ENCODE assay signal across 25 cellular contexts in the genomic region with DNA sequence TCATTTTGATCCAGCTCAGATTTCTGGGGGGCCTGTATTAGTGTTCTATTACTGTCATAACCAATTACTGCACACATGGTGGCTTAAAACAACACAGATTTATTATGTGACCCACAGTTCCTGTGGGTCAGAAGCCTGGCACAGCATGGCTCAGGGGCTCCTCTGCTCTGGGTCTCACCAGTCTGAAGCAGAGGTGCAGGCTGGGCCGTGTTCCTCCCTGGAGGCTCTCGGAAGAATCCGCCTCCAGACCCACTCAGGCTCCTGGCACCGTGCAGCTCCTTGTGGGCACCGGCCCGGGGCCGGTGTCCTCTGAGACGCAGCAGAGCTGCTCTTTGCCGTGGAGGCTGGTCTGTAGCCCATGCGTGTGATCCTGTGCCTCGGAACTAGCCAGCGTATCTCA.
"Had no signal": no experiment of that assay in that cellular context is flagged by ENCODE, and none has a peak within 500 bp of the region (broad histone marks: within the 10 kb centered on the region; RNA-seq: fewer than 3 reads in every experiment).

No MANE protein-coding gene starts in this region.

- H3K4me3 ChIP-seq: breast epithelium, K562, SJSA1 had no signal

- H3K27ac ChIP-seq: breast epithelium, SJSA1 had no signal

- H3K9me3 ChIP-seq: breast epithelium, SJSA1 had no signal

- FAIRE-seq: K562 had no signal

- H3K36me3 ChIP-seq: breast epithelium, SJSA1 had no signal

- H3K9me3 Mint-ChIP-seq: activated CD4-positive, alpha-beta memory T cell treated with anti-CD3 and anti-CD28 coated beads for 36 hours; activated CD4-positive, alpha-beta T cell treated with anti-CD3 and anti-CD28 coated beads, Interleukin-2, amount 10 ng/mL, durations not matched to agents 7 days and 5 days; activated naive CD4-positive, alpha-beta T cell treated with anti-CD3 and anti-CD28 coated beads for 36 hours; activated T-helper 17 cell treated with anti-CD3 and anti-CD28 coated beads, Interleukin-2, amount 50 U/mL, for 72 hours had no signal

- H3K36me3 Mint-ChIP-seq: activated CD4-positive, alpha-beta memory T cell treated with anti-CD3 and anti-CD28 coated beads for 36 hours; activated naive CD8-positive, alpha-beta T cell had no signal

- H3K4me1 ChIP-seq: breast epithelium, SJSA1 had no signal

- H3K4me3 Mint-ChIP-seq: activated CD4-positive, alpha-beta memory T cell treated with anti-CD3 and anti-CD28 coated beads for 36 hours; activated CD4-positive, alpha-beta T cell treated with anti-CD3 and anti-CD28 coated beads, Interleukin-2, amount 10 ng/mL, durations not matched to agents 7 days and 5 days; activated naive CD4-positive, alpha-beta T cell treated with anti-CD3 and anti-CD28 coated beads for 36 hours; activated naive CD8-positive, alpha-beta T cell; activated T-helper 17 cell treated with anti-CD3 and anti-CD28 coated beads, Interleukin-2, amount 50 U/mL, for 72 hours; T-helper 17 cell had no signal

- H3K27ac Mint-ChIP-seq: activated CD4-positive, alpha-beta memory T cell treated with anti-CD3 and anti-CD28 coated beads for 36 hours; activated CD4-positive, alpha-beta T cell treated with anti-CD3 and anti-CD28 coated beads, Interleukin-2, amount 10 ng/mL, durations not matched to agents 7 days and 5 days; activated naive CD4-positive, alpha-beta T cell treated with anti-CD3 and anti-CD28 coated beads for 36 hours; activated naive CD8-positive, alpha-beta T cell; activated T-helper 17 cell treated with anti-CD3 and anti-CD28 coated beads, Interleukin-2, amount 50 U/mL, for 72 hours; T-helper 17 cell had no signal

- ATAC-seq: activated T-helper 17 cell treated with anti-CD3 and anti-CD28 coated beads, Interleukin-2, amount 50 U/mL, for 72 hours; K562; T-helper 17 cell had no signal

- DNase-seq: activated CD4-positive, alpha-beta memory T cell treated with anti-CD3 and anti-CD28 coated beads for 36 hours; activated CD4-positive, alpha-beta T cell treated with anti-CD3 and anti-CD28 coated beads, Interleukin-2, amount 10 ng/mL, durations not matched to agents 7 days and 5 days; activated CD4-positive, CD25-positive, alpha-beta regulatory T cell; activated CD8-positive, alpha-beta memory T cell treated with anti-CD3 and anti-CD28 coated beads for 24 hours; activated gamma-delta T cell; activated naive CD4-positive, alpha-beta T cell treated with anti-CD3 and anti-CD28 coated beads for 36 hours; activated T-cell treated with anti-CD3 and anti-CD28 coated beads for 4 hours; activated T-cell treated with anti-CD3 and anti-CD28 coated beads, Interleukin-2, amount 50 U/mL, for 48 hours; amygdala; caudate nucleus; Kasumi-1; NCI-H1105 treated with DMSO at 0.1 percent for 48 hours; NCI-H1436 treated with DMSO at 0.1 percent for 48 hours; NCI-H187; NCI-H2081; NCI-H446 treated with DMSO at 0.1 percent for 48 hours; NCI-H526; SHP77; T-helper 17 cell; T-helper 9 cell had no signal

- H3K4me1 Mint-ChIP-seq: activated CD4-positive, alpha-beta T cell treated with anti-CD3 and anti-CD28 coated beads, Interleukin-2, amount 10 ng/mL, durations not matched to agents 7 days and 5 days; activated T-helper 17 cell treated with anti-CD3 and anti-CD28 coated beads, Interleukin-2, amount 50 U/mL, for 72 hours had no signal
